7 cellular contexts compared by ENCODE assay signal in the genomic region with DNA sequence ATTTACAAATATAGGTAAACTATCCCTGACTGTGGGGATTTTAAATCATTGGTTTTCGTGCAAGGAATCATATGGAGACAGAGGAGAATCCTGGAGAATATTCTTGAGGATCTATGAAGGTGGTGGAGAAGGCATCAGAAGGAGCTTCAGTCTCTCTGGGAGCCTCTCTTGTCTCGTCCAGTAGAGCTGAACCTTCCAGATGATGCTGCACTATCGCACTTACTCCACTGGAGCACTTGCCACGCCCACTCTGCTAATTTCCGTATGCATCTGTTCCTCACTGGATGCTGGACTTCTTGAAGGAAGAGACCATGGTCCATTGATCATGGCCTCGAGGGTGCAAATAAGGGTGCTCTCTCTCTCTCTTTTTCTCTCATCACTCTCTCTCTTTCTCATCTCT. TPM values are rescaled to one million over a fixed set of nuclear protein-coding genes. Genes with fewer than 3 reads are reported as not detected.
"Had no signal": no experiment of that assay in that cellular context is flagged by ENCODE, and none has a peak within 500 bp of the region (broad histone marks: within the 10 kb centered on the region; RNA-seq: fewer than 3 reads in every experiment).

No MANE protein-coding gene starts in this region.

- DNase-seq: GM23248, GOT3, H7, HFFc6, IMR-90 had no signal

- H3K27ac Mint-ChIP-seq: HFFc6 had no signal

- H3K4me3 Mint-ChIP-seq: HFFc6 had no signal

RNA-seq across cellular contexts. Expression of a gene that starts 36.8 kb away (rescaled TPM):
- total RNA-seq: GM23248, H4, H7, HFFc6, IMR-90, K562 had no signal
- polyA plus RNA-seq: GM23248, IMR-90, K562 had no signal
